8 cellular contexts compared by ENCODE assay signal in the genomic region with DNA sequence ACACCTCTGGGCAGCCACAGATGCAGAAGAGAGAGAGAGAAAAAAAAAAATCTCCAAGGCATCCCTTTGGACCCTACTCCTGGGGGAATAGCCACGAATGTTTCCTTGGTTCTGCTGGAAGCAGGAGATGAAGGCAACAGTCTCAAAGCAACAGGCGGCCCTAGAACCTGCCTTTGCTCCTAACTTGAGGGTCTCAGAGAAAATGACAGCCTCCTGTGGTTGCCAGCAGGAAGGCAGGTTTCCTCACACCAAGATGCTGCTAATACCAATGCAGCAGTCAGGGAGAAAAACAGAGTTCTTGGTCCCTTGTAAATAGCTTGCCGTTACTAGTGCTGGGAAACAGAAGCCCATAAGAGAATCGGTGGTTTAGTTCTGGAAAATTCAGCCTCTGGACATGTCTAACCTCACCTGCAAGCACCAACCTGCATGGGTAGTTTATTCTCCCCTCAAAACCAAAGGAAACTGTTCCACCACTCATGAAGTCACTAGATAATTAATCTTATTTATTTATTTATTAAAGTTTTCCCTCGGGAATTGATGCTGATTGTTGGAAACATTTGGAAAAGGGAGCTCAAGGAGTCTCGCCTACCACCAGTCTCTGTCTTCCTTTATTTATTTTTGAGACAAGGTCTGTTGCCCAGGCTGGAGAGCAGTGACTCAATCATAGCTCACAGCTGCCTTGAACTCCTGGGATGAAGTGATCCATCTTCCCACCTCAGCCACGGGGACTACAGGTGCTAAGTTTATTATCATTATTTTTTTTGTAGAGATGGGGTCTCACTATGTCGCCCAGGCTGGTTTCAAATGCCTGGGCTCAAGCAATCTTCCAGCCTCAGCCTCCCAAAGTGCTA. TPM values are rescaled to one million over a fixed set of nuclear protein-coding genes. Genes with fewer than 3 reads are reported as not detected.
DNase-seq lines count a peak whose midpoint lies in the region; FAIRE-seq and TF ChIP-seq lines count a peak whose summit lies in the region.

No MANE protein-coding gene starts in this region.

- FAIRE-seq in GM12892 (lab: Jason Lieb, UNC) = no peak

- peak overlapping the region; percentile 72 for H3K4me3 ChIP-seq in adipocyte (ENCODE audit: low read length)
- peak overlapping the region in 1 of 3 donors; percentile 35 for H3K4me3 ChIP-seq in liver (ENCODE audit: low read depth in 1 of 3, low read length in 3 of 3)
- H3K4me3 ChIP-seq in tibial nerve = peak overlapping the region; percentile 44 to 73 (median 52)

- no peak overlapping the region for H3K9ac ChIP-seq in adipocyte (ENCODE audit: low read length)
- H3K9ac ChIP-seq in liver (ENCODE audit: low read depth in 1 of 2, low read length in 2 of 2) = no peak overlapping the region

- H3K9me3 Mint-ChIP-seq in activated naive CD4-positive, alpha-beta T cell treated with anti-CD3 and anti-CD28 coated beads for 36 hours = no peaks in the 10 kb centered on the region

- H3K4me1 ChIP-seq in adipocyte (ENCODE audit: control insufficient read depth, insufficient read depth, low read length) (peaks cover 11% of the 10 kb centered on the region), liver (ENCODE audit: control insufficient read depth in 4 of 4, insufficient read depth in 4 of 4, low read length in 3 of 4) (peaks cover 5 to 15% (median 10%) of the 10 kb centered on the region in 4 donors), tibial nerve (peaks cover 0 to 65% (median 4%) of the 10 kb centered on the region in 4 donors)

- intact Hi-C loops in activated naive CD4-positive, alpha-beta T cell treated with anti-CD3 and anti-CD28 coated beads for 36 hours (cut with micrococcal nuclease) = no loop called here

- peak overlapping the region; percentile 61 for H3K4me3 Mint-ChIP-seq in activated naive CD4-positive, alpha-beta T cell treated with anti-CD3 and anti-CD28 coated beads for 36 hours

- H3K36me3 Mint-ChIP-seq in activated naive CD4-positive, alpha-beta T cell treated with anti-CD3 and anti-CD28 coated beads for 36 hours (ENCODE audit: low read depth) = no peaks in the 10 kb centered on the region

- CTCF ChIA-PET in activated naive CD4-positive, alpha-beta T cell treated with anti-CD3 and anti-CD28 coated beads for 36 hours (lab: Charles Lee) = interaction anchor here (0.6 to 4.0 kb wide), 9 partner anchors 16 to 226 kb away, joined by 3 to 14 read pairs (median 6); no protein-coding TSS in a partner anchor

- no peak for TF ChIP-seq CTCF in liver (IDR thresholded peaks at IDR 0.05; ENCODE audit: low read depth, low read length, missing input control)
- no peak for TF ChIP-seq CTCF in tibial nerve (IDR thresholded peaks at IDR 0.05)

- peaks cover 3% of the 10 kb centered on the region for H3K4me1 Mint-ChIP-seq in activated naive CD4-positive, alpha-beta T cell treated with anti-CD3 and anti-CD28 coated beads for 36 hours (ENCODE audit: low read depth)

- H3K27ac ChIP-seq in liver (ENCODE audit: low read depth in 1 of 2, low read length in 2 of 2) (peak overlapping the region; percentile 9 to 57), tibial nerve (peak overlapping the region in 2 of 4 donors; percentile 11 to 82)

- peaks cover 55% of the 10 kb centered on the region for H3K27me3 Mint-ChIP-seq in activated naive CD4-positive, alpha-beta T cell treated with anti-CD3 and anti-CD28 coated beads for 36 hours (ENCODE audit: low read depth)

- H3K27me3 ChIP-seq in adipocyte (replicated peaks; ENCODE audit: control insufficient read depth, insufficient read depth, low read length) = peaks cover 43% of the 10 kb centered on the region
- H3K27me3 ChIP-seq in liver (ENCODE audit: control insufficient read depth in 4 of 4, insufficient read depth in 4 of 4, low read length in 3 of 4) = peaks cover 0 to 6% (median 2%) of the 10 kb centered on the region in 4 donors
- no peaks in the 10 kb centered on the region for H3K27me3 ChIP-seq in tibial nerve

- H3K36me3 ChIP-seq in adipocyte (ENCODE audit: control insufficient read depth, insufficient read depth, low read length, severe bottlenecking) (no peaks in the 10 kb centered on the region), liver (ENCODE audit: control insufficient read depth in 4 of 4, insufficient read depth in 3 of 4, low read depth in 1 of 4, low read length in 3 of 4) (no peaks in the 10 kb centered on the region), tibial nerve (no peaks in the 10 kb centered on the region)

- no peak for TF ChIP-seq EP300 in tibial nerve (IDR thresholded peaks at IDR 0.05)

- DNase-seq in activated naive CD4-positive, alpha-beta T cell treated with anti-CD3 and anti-CD28 coated beads for 36 hours = no peak
- DNase-seq in activated naive CD4-positive, alpha-beta T cell treated with anti-CD3 and anti-CD28 coated beads, Interleukin-2, amount 50 U/mL, for 16 hours = no peak
- DNase-seq in adipocyte (ENCODE audit: low read depth) (no peak), tibial nerve (ENCODE audit: low spot score in 2 of 2) (no peak), NCI-H510A treated with DMSO at 0.1 percent for 48 hours (lab: John Stamatoyannopoulos, UW) (no peak), AG08395 (ENCODE audit: low spot score) (no peak), GM12892 (ENCODE audit: insufficient read length) (no peak)

- no peak for TF ChIP-seq RAD21 in liver (IDR thresholded peaks at IDR 0.05)

- 39% methylated on average over 8 of the region's 8 CpGs for WGBS in liver
- WGBS in tibial nerve, 2 donors = 51 to 52% methylated on average over 8 of the region's 8 CpGs

- TF ChIP-seq POLR2A in tibial nerve (IDR thresholded peaks at IDR 0.05) (no peak), GM12892 (IDR thresholded peaks at IDR 0.05; ENCODE audit: low read depth, low read length) (no peak)

- no peak overlapping the region for H3K27ac Mint-ChIP-seq in activated naive CD4-positive, alpha-beta T cell treated with anti-CD3 and anti-CD28 coated beads for 36 hours

- no peaks in the 10 kb centered on the region for H3K9me3 ChIP-seq in adipocyte (ENCODE audit: control insufficient read depth, low read length)
- no peaks in the 10 kb centered on the region for H3K9me3 ChIP-seq in liver (ENCODE audit: control insufficient read depth in 4 of 4, low read length in 3 of 4)
- no peaks in the 10 kb centered on the region for H3K9me3 ChIP-seq in tibial nerve

TF ChIP-seq in liver, 16 proteins besides CTCF, POLR2A, EP300 and RAD21:
- TF ChIP-seq, protein P1, sequence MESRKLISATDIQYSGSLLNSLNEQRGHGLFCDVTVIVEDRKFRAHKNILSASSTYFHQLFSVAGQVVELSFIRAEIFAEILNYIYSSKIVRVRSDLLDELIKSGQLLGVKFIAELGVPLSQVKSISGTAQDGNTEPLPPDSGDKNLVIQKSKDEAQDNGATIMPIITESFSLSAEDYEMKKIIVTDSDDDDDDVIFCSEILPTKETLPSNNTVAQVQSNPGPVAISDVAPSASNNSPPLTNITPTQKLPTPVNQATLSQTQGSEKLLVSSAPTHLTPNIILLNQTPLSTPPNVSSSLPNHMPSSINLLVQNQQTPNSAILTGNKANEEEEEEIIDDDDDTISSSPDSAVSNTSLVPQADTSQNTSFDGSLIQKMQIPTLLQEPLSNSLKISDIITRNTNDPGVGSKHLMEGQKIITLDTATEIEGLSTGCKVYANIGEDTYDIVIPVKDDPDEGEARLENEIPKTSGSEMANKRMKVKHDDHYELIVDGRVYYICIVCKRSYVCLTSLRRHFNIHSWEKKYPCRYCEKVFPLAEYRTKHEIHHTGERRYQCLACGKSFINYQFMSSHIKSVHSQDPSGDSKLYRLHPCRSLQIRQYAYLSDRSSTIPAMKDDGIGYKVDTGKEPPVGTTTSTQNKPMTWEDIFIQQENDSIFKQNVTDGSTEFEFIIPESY (IDR thresholded peaks at IDR 0.05) = no peak
- TF ChIP-seq EGR1 (IDR thresholded peaks at IDR 0.05; ENCODE audit: low read depth in 2 of 2) = no peak
- TF ChIP-seq FOXA2 (IDR thresholded peaks at IDR 0.05) = no peak
- TF ChIP-seq RXRA (IDR thresholded peaks at IDR 0.05) = no peak
- TF ChIP-seq TAF1 (conservative IDR thresholded peaks at IDR 0.05) = no peak
- no peak for TF ChIP-seq HNF4A (conservative IDR thresholded peaks at IDR 0.05)
- TF ChIP-seq, protein P2, sequence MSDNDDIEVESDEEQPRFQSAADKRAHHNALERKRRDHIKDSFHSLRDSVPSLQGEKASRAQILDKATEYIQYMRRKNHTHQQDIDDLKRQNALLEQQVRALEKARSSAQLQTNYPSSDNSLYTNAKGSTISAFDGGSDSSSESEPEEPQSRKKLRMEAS (IDR thresholded peaks at IDR 0.05) = no peak
- TF ChIP-seq HNF4G (IDR thresholded peaks at IDR 0.05) = no peak
- TF ChIP-seq GABPA (IDR thresholded peaks at IDR 0.05 in 1 of 2, conservative IDR thresholded peaks at IDR 0.05 in 1 of 2) = no peak
- TF ChIP-seq SP1 (IDR thresholded peaks at IDR 0.05) = no peak
- no peak for TF ChIP-seq FOXA1 (IDR thresholded peaks at IDR 0.05)
- TF ChIP-seq, protein P3, sequence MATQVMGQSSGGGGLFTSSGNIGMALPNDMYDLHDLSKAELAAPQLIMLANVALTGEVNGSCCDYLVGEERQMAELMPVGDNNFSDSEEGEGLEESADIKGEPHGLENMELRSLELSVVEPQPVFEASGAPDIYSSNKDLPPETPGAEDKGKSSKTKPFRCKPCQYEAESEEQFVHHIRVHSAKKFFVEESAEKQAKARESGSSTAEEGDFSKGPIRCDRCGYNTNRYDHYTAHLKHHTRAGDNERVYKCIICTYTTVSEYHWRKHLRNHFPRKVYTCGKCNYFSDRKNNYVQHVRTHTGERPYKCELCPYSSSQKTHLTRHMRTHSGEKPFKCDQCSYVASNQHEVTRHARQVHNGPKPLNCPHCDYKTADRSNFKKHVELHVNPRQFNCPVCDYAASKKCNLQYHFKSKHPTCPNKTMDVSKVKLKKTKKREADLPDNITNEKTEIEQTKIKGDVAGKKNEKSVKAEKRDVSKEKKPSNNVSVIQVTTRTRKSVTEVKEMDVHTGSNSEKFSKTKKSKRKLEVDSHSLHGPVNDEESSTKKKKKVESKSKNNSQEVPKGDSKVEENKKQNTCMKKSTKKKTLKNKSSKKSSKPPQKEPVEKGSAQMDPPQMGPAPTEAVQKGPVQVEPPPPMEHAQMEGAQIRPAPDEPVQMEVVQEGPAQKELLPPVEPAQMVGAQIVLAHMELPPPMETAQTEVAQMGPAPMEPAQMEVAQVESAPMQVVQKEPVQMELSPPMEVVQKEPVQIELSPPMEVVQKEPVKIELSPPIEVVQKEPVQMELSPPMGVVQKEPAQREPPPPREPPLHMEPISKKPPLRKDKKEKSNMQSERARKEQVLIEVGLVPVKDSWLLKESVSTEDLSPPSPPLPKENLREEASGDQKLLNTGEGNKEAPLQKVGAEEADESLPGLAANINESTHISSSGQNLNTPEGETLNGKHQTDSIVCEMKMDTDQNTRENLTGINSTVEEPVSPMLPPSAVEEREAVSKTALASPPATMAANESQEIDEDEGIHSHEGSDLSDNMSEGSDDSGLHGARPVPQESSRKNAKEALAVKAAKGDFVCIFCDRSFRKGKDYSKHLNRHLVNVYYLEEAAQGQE (IDR thresholded peaks at IDR 0.05) = no peak
TF ChIP-seq in liver: peak in this region for 0.

RNA-seq across cellular contexts. Expression of a gene that starts 0.9 kb away (rescaled TPM):
- 10 to 100 TPM; 11.9 to 12.1 TPM for total RNA-seq in activated naive CD4-positive, alpha-beta T cell treated with anti-CD3 and anti-CD28 coated beads for 36 hours
- total RNA-seq in liver (10 to 100 TPM; 22.5 to 22.6 TPM), tibial nerve (10 to 100 TPM; 41.7 to 62.1 (median 56.1) TPM)
- 1 to 10 TPM; 7.3 to 7.6 TPM for polyA plus RNA-seq in liver
- 0.47 TPM for polyA plus RNA-seq in GM12892 (2012; ENCODE audit: missing spikeins)
